10 cellular contexts compared by ENCODE assay signal in the genomic region with DNA sequence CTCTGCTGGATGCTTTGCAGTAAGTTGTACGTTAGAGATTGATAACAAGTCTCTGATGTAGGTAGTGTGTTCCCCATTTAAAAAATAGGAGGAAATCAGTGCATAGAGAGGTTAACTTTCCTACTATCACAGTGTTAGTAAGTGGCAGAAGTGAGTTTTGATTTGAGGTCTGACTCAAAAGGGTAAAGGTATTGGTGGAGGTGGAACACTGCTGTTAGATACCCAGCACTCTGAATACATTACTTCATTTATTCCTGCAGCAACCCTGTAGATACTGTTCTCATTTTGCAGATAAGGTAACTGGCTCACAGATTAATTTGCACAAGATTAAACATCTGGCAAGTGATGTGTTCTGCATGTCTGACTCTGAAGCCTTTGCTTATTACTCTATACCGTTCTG. TPM values are rescaled to one million over a fixed set of nuclear protein-coding genes. Genes with fewer than 3 reads are reported as not detected.
A peak's percentile ranks its signal among the peaks of the same experiment; 100 is the strongest.
DNase-seq lines count a peak whose midpoint lies in the region; ATAC-seq and TF ChIP-seq lines count a peak whose summit lies in the region.
"Had no signal": no experiment of that assay in that cellular context is flagged by ENCODE, and none has a peak within 500 bp of the region (broad histone marks: within the 10 kb centered on the region; RNA-seq: fewer than 3 reads in every experiment).

No MANE protein-coding gene starts in this region.

- H3K36me3 Mint-ChIP-seq in stimulated activated effector memory CD8-positive, alpha-beta T cell treated with anti-CD3 and anti-CD28 coated beads, Interleukin-12 subunit alpha, Interleukin-12 subunit beta, amount 100 ng/mL, for 72 hours = peaks cover 4% of the 10 kb centered on the region

- H3K4me3 ChIP-seq in SK-N-MC = peak overlapping the region; percentile 89

- no peaks in the 10 kb centered on the region for H3K27me3 ChIP-seq in foreskin keratinocyte

- no peaks in the 10 kb centered on the region for H3K9me3 Mint-ChIP-seq in stimulated activated effector memory CD8-positive, alpha-beta T cell treated with anti-CD3 and anti-CD28 coated beads, Interleukin-12 subunit alpha, Interleukin-12 subunit beta, amount 100 ng/mL, for 72 hours
- H3K9me3 Mint-ChIP-seq: activated CD4-positive, alpha-beta memory T cell treated with anti-CD3 and anti-CD28 coated beads, Interleukin-2, amount 10 ng/mL, durations not matched to agents 7 days and 5 days had no signal

- H3K4me1 ChIP-seq in foreskin keratinocyte = peaks cover 12% of the 10 kb centered on the region

- DNase-seq in DMS79 treated with DMSO at 0.1 percent for 48 hours (lab: John Stamatoyannopoulos, UW) (peak; percentile 57), DMS79 (lab: John Stamatoyannopoulos, UW) (no peak), SK-N-MC (ENCODE audit: low read depth, low spot score) (no peak), foreskin keratinocyte (no peak), glomerular visceral epithelial cell (ENCODE audit: extremely low spot score) (no peak)
- DNase-seq in stimulated activated effector memory CD8-positive, alpha-beta T cell treated with anti-CD3 and anti-CD28 coated beads, Interleukin-12 subunit alpha, Interleukin-12 subunit beta, amount 100 ng/mL, for 72 hours (ENCODE audit: low spot score in 2 of 2) = no peak
- DNase-seq in central memory CD4-positive, alpha-beta T cell = no peak
- DNase-seq: activated CD4-positive, alpha-beta memory T cell treated with anti-CD3 and anti-CD28 coated beads, Interleukin-2, amount 10 ng/mL, durations not matched to agents 7 days and 5 days; NCI-H446 had no signal

- H3K9ac ChIP-seq in SK-N-MC (ENCODE audit: insufficient read length) = peak overlapping the region; percentile 91

- no peak overlapping the region for H3K27ac ChIP-seq in SK-N-MC
- peak overlapping the region; percentile 73 for H3K27ac ChIP-seq in foreskin keratinocyte

- no peaks in the 10 kb centered on the region for H3K9me3 ChIP-seq in SK-N-MC (ENCODE audit: low read depth, low read length)

- ATAC-seq in foreskin keratinocyte (no peak), GM18909 (IDR thresholded peaks at IDR 0.05; ENCODE audit: poor library complexity, unreplicated experiment) (no peak)
- peak; percentile 31 for ATAC-seq in stimulated activated effector memory CD8-positive, alpha-beta T cell treated with anti-CD3 and anti-CD28 coated beads, Interleukin-12 subunit alpha, Interleukin-12 subunit beta, amount 100 ng/mL, for 72 hours

- H3K4me1 Mint-ChIP-seq in stimulated activated effector memory CD8-positive, alpha-beta T cell treated with anti-CD3 and anti-CD28 coated beads, Interleukin-12 subunit alpha, Interleukin-12 subunit beta, amount 100 ng/mL, for 72 hours = peaks cover 29% of the 10 kb centered on the region

- peaks cover 7% of the 10 kb centered on the region; the same call in 1 of the 2 replicates for H3K36me3 ChIP-seq in SK-N-MC (ENCODE audit: insufficient read depth, low read length)

- TF ChIP-seq CTCF in foreskin keratinocyte (conservative IDR thresholded peaks at IDR 0.05) = no peak

- H3K4me3 Mint-ChIP-seq in stimulated activated effector memory CD8-positive, alpha-beta T cell treated with anti-CD3 and anti-CD28 coated beads, Interleukin-12 subunit alpha, Interleukin-12 subunit beta, amount 100 ng/mL, for 72 hours = no peak overlapping the region
- H3K4me3 Mint-ChIP-seq: activated CD4-positive, alpha-beta memory T cell treated with anti-CD3 and anti-CD28 coated beads, Interleukin-2, amount 10 ng/mL, durations not matched to agents 7 days and 5 days had no signal

- no peak overlapping the region for H3K27ac Mint-ChIP-seq in stimulated activated effector memory CD8-positive, alpha-beta T cell treated with anti-CD3 and anti-CD28 coated beads, Interleukin-12 subunit alpha, Interleukin-12 subunit beta, amount 100 ng/mL, for 72 hours
- H3K27ac Mint-ChIP-seq: activated CD4-positive, alpha-beta memory T cell treated with anti-CD3 and anti-CD28 coated beads, Interleukin-2, amount 10 ng/mL, durations not matched to agents 7 days and 5 days had no signal

RNA-seq across cellular contexts. Expression of gene CAMSAP2, which starts 3.1 kb away (rescaled TPM):
- total RNA-seq in foreskin keratinocyte = 60.2 and 62.5 TPM in 2 replicates
- 9.1 and 10.8 TPM in 2 replicates for polyA plus RNA-seq in foreskin keratinocyte
